14 cellular contexts compared by ENCODE assay signal in the genomic region with DNA sequence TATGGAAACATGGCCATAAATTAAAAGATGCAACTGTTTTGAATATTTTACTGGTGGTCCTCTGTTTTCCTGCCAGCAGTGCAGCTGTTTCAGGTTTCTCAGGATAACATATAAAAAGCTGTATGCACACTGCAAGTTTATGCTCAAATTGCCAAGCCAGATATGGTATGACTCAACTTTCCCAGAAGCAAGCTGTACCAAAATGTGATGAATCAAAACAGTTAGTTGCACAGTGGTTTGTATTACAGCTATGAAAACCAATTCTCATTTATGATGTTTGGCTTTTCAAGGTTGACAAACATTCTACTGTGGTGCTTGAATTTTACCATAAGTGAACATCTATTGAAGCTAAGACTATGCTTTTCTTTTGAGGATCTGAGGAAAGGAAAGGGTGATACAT. TPM values are rescaled to one million over a fixed set of nuclear protein-coding genes. Genes with fewer than 3 reads are reported as not detected.
DNase-seq lines count a peak whose midpoint lies in the region; ATAC-seq, FAIRE-seq and TF ChIP-seq lines count a peak whose summit lies in the region.
"Had no signal": no experiment of that assay in that cellular context is flagged by ENCODE, and none has a peak within 500 bp of the region (broad histone marks: within the 10 kb centered on the region; RNA-seq: fewer than 3 reads in every experiment).

No MANE protein-coding gene starts in this region.

- H3K4me1 ChIP-seq in A673 (ENCODE audit: insufficient read depth, low read length, poor library complexity, severe bottlenecking): no peaks in the 10 kb centered on the region
- H3K4me1 ChIP-seq: lower lobe of right lung had no signal

- TF ChIP-seq CTCF in fibroblast of the aortic adventitia (IDR thresholded peaks at IDR 0.05; ENCODE audit: insufficient read depth, low read length) (no peak), A673 (conservative IDR thresholded peaks at IDR 0.05; ENCODE audit: low read depth, low read length) (no peak)

- FAIRE-seq in urothelium cell line (lab: Jason Lieb, UNC): peak; percentile 90
- FAIRE-seq: frontal cortex had no signal

- intact Hi-C loops in activated CD4-positive, alpha-beta memory T cell treated with anti-CD3 and anti-CD28 coated beads for 36 hours (cut with micrococcal nuclease): loop anchor here (1.0 to 2.0 kb wide), 6 partner anchors 9 to 213 kb away; a partner anchor contains a TSS
- intact Hi-C loops in head of caudate nucleus (cut with DNase I): no loop called here
- intact Hi-C loops in A673 (cut with micrococcal nuclease; ENCODE audit: unreplicated experiment): no loop called here

- peak; percentile 52 for ATAC-seq in activated naive CD8-positive, alpha-beta T cell treated with anti-CD3 and anti-CD28 coated beads, Interleukin-2, amount 50 U/mL, for 24 hours
- ATAC-seq in HG02588 (IDR thresholded peaks at IDR 0.05; ENCODE audit: unreplicated experiment): no peak
- ATAC-seq: lower lobe of right lung had no signal

- no peak overlapping the region for H3K27ac ChIP-seq in A673 (ENCODE audit: low read depth, low read length, poor library complexity, severe bottlenecking)
- H3K27ac ChIP-seq: cardiac muscle cell, lower lobe of right lung had no signal

- no peaks in the 10 kb centered on the region for H3K27me3 ChIP-seq in A673 (replicated peaks; ENCODE audit: insufficient read depth, low read depth, low read length, poor library complexity)
- H3K27me3 ChIP-seq: cardiac muscle cell had no signal

- H3K4me1 Mint-ChIP-seq in activated naive CD8-positive, alpha-beta T cell treated with anti-CD3 and anti-CD28 coated beads, Interleukin-2, amount 50 U/mL, for 24 hours: peaks cover 11% of the 10 kb centered on the region
- H3K4me1 Mint-ChIP-seq in activated naive CD8-positive, alpha-beta T cell treated with anti-CD3 and anti-CD28 coated beads for 36 hours: peaks cover 12% of the 10 kb centered on the region
- H3K4me1 Mint-ChIP-seq in activated CD4-positive, alpha-beta memory T cell treated with anti-CD3 and anti-CD28 coated beads for 36 hours (ENCODE audit: low read depth): peaks cover 8% of the 10 kb centered on the region

- no peaks in the 10 kb centered on the region for H3K9me3 ChIP-seq in A673 (ENCODE audit: low read depth, low read length, poor library complexity, severe bottlenecking)
- H3K9me3 ChIP-seq: lower lobe of right lung had no signal

- BruUV-seq in A673 (replicated peaks; lab: Mats Ljungman, UMichigan): no TSS peak

- peaks cover 5% of the 10 kb centered on the region for H3K36me3 Mint-ChIP-seq in activated naive CD8-positive, alpha-beta T cell treated with anti-CD3 and anti-CD28 coated beads, Interleukin-2, amount 50 U/mL, for 24 hours (ENCODE audit: low read depth)
- H3K36me3 Mint-ChIP-seq in activated naive CD8-positive, alpha-beta T cell treated with anti-CD3 and anti-CD28 coated beads for 36 hours: peaks cover 5% of the 10 kb centered on the region
- H3K36me3 Mint-ChIP-seq in activated CD4-positive, alpha-beta memory T cell treated with anti-CD3 and anti-CD28 coated beads for 36 hours: peaks cover 9% of the 10 kb centered on the region

- CTCF ChIA-PET in activated CD4-positive, alpha-beta memory T cell treated with anti-CD3 and anti-CD28 coated beads for 36 hours (lab: Charles Lee): no interaction called here
- CTCF ChIA-PET in A673 (lab: Charles Lee): no interaction called here

- H3K27ac Mint-ChIP-seq in activated naive CD8-positive, alpha-beta T cell treated with anti-CD3 and anti-CD28 coated beads, Interleukin-2, amount 50 U/mL, for 24 hours: no peak overlapping the region
- no peak overlapping the region for H3K27ac Mint-ChIP-seq in activated naive CD8-positive, alpha-beta T cell treated with anti-CD3 and anti-CD28 coated beads for 36 hours
- peak overlapping the region; percentile 39 for H3K27ac Mint-ChIP-seq in activated CD4-positive, alpha-beta memory T cell treated with anti-CD3 and anti-CD28 coated beads for 36 hours

- POLR2A ChIA-PET in activated CD4-positive, alpha-beta memory T cell treated with anti-CD3 and anti-CD28 coated beads for 36 hours (lab: Charles Lee): interaction anchor here (1.6 kb wide), 1 partner anchor 15 kb away, joined by 7 read pairs; a partner anchor contains a TSS
- POLR2A ChIA-PET in A673 (lab: Charles Lee; ENCODE audit: low non-redundant PET): no interaction called here

- no peak for DNase-seq in activated naive CD8-positive, alpha-beta T cell treated with anti-CD3 and anti-CD28 coated beads, Interleukin-2, amount 50 U/mL, for 24 hours
- DNase-seq in activated naive CD8-positive, alpha-beta T cell treated with anti-CD3 and anti-CD28 coated beads for 36 hours: no peak
- no peak for DNase-seq in activated CD4-positive, alpha-beta memory T cell treated with anti-CD3 and anti-CD28 coated beads for 36 hours
- peak; percentile 82 for DNase-seq in fibroblast of the aortic adventitia (ENCODE audit: low read depth)
- no peak for DNase-seq in urothelium cell line (ENCODE audit: low spot score)
- DNase-seq in head of caudate nucleus: no peak
- no peak for DNase-seq in A673 (ENCODE audit: low spot score)
- DNase-seq: C1 segment of cervical spinal cord, GDM1, lower lobe of right lung, NCI-H1694 treated with DMSO at 0.1 percent for 48 hours had no signal

- H3K36me3 ChIP-seq in A673 (ENCODE audit: insufficient read depth, low read length, poor library complexity, severe bottlenecking): no peaks in the 10 kb centered on the region
- H3K36me3 ChIP-seq: cardiac muscle cell, lower lobe of right lung had no signal

- peaks cover under 1% of the 10 kb centered on the region for H3K9me3 Mint-ChIP-seq in activated naive CD8-positive, alpha-beta T cell treated with anti-CD3 and anti-CD28 coated beads, Interleukin-2, amount 50 U/mL, for 24 hours
- no peaks in the 10 kb centered on the region for H3K9me3 Mint-ChIP-seq in activated naive CD8-positive, alpha-beta T cell treated with anti-CD3 and anti-CD28 coated beads for 36 hours
- H3K9me3 Mint-ChIP-seq in activated CD4-positive, alpha-beta memory T cell treated with anti-CD3 and anti-CD28 coated beads for 36 hours: no peaks in the 10 kb centered on the region

- H3K27me3 Mint-ChIP-seq in activated naive CD8-positive, alpha-beta T cell treated with anti-CD3 and anti-CD28 coated beads, Interleukin-2, amount 50 U/mL, for 24 hours: no peaks in the 10 kb centered on the region
- H3K27me3 Mint-ChIP-seq in activated naive CD8-positive, alpha-beta T cell treated with anti-CD3 and anti-CD28 coated beads for 36 hours: no peaks in the 10 kb centered on the region
- no peaks in the 10 kb centered on the region for H3K27me3 Mint-ChIP-seq in activated CD4-positive, alpha-beta memory T cell treated with anti-CD3 and anti-CD28 coated beads for 36 hours

- H3K4me3 Mint-ChIP-seq in activated naive CD8-positive, alpha-beta T cell treated with anti-CD3 and anti-CD28 coated beads, Interleukin-2, amount 50 U/mL, for 24 hours: no peak overlapping the region
- no peak overlapping the region for H3K4me3 Mint-ChIP-seq in activated naive CD8-positive, alpha-beta T cell treated with anti-CD3 and anti-CD28 coated beads for 36 hours
- no peak overlapping the region for H3K4me3 Mint-ChIP-seq in activated CD4-positive, alpha-beta memory T cell treated with anti-CD3 and anti-CD28 coated beads for 36 hours

- H3K4me3 ChIP-seq in fibroblast of the aortic adventitia (ENCODE audit: low read depth, low read length) (no peak overlapping the region), A673 (ENCODE audit: low read depth, low read length, poor library complexity, severe bottlenecking) (no peak overlapping the region)
- H3K4me3 ChIP-seq: cardiac muscle cell, lower lobe of right lung had no signal

RNA-seq across cellular contexts. Expression of a gene that starts 15.5 kb away (rescaled TPM):
- total RNA-seq in activated naive CD8-positive, alpha-beta T cell treated with anti-CD3 and anti-CD28 coated beads for 36 hours: 10 to 100 TPM; 20.8 to 24.8 TPM
- 10 to 100 TPM; 18.2 to 18.3 TPM for total RNA-seq in activated CD4-positive, alpha-beta memory T cell treated with anti-CD3 and anti-CD28 coated beads for 36 hours
- total RNA-seq in fibroblast of the aortic adventitia (ENCODE audit: low replicate concordance) (18.6 and 23.9 TPM in 2 replicates), A673 (2021) (21.9 and 26.2 TPM in 2 replicates)

RNA-seq across cellular contexts. Expression of a gene that starts 15.6 kb away (rescaled TPM):
- total RNA-seq in activated naive CD8-positive, alpha-beta T cell treated with anti-CD3 and anti-CD28 coated beads for 36 hours: 1 to 10 TPM; 3.3 to 4.0 TPM
- 1 to 10 TPM; 5.4 to 5.6 TPM for total RNA-seq in activated CD4-positive, alpha-beta memory T cell treated with anti-CD3 and anti-CD28 coated beads for 36 hours
- total RNA-seq in fibroblast of the aortic adventitia (ENCODE audit: low replicate concordance) (74.9 and 225 TPM in 2 replicates), A673 (2021) (25.8 and 28.0 TPM in 2 replicates)
